10 cellular contexts compared by ENCODE assay signal in the genomic region with DNA sequence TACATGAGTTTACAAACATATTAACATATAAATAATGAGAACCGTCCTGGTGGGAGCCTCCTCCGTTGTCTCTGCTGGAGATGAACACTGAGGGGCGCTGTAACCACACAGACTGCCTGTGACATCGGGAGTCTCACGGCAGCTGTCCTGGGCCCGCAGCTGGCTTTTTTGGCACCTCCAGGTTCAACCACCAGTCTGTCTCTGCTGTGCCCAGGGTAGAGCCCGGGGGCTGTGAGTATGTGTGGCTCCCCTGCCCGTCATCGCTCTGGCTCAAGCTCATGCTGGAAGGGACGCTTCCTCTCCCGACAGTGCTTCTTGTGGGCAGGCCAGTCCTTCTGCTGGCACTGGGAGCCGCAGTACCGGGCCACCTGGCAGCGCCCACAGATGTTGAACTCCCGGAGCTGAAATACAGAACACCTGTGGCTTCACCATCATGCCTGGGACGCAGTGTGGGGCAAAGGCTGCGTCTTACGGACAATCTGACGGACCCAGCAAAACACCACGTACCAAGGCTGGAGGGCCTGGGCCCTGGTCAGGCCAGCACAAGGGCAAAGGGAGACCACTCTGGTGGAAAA. TPM values are rescaled to one million over a fixed set of nuclear protein-coding genes. Genes with fewer than 3 reads are reported as not detected.
DNase-seq lines count a peak whose midpoint lies in the region; ATAC-seq lines count a peak whose summit lies in the region.
"Had no signal": no experiment of that assay in that cellular context is flagged by ENCODE, and none has a peak within 500 bp of the region (broad histone marks: within the 10 kb centered on the region; RNA-seq: fewer than 3 reads in every experiment).

No MANE protein-coding gene starts in this region.

- H3K9me3 ChIP-seq in GM23248 (ENCODE audit: low read depth), result no peaks in the 10 kb centered on the region

- H2AFZ ChIP-seq in GM23248, result no peak overlapping the region

- ATAC-seq in GM21619 (IDR thresholded peaks at IDR 0.05; ENCODE audit: unreplicated experiment), result no peak

- H3K9ac ChIP-seq in GM23248, result no peak overlapping the region

- H3K4me2 ChIP-seq in GM23248 (ENCODE audit: unreplicated experiment), result no peak overlapping the region

- DNase-seq in AML-193 (lab: John Stamatoyannopoulos, UW) (peak; percentile 32 to 56), GM23248 (peak; percentile 43), SK-MEL-5 (ENCODE audit: low read depth, low spot score) (peak; percentile 52), iPS-NIHi7 (ENCODE audit: extremely low spot score) (peak; percentile 68), amygdala (lab: John Stamatoyannopoulos, UW) (no peak)
- DNase-seq in stimulated activated CD4-positive, alpha-beta T cell treated with anti-CD3 and anti-CD28 coated beads, Interleukin-12 subunit alpha, Interleukin-12 subunit beta, amount 100 ng/mL, for 4 hours, result no peak
- no peak for DNase-seq in activated T-cell treated with anti-CD3 and anti-CD28 coated beads, Interleukin-2, amount 50 U/mL, for 1 hour
- DNase-seq: activated gamma-delta T cell treated with Interleukin-2 at 50 U/mL for 16 hours, KG1 had no signal

- H3K79me2 ChIP-seq in GM23248 (ENCODE audit: insufficient read depth), result peaks cover 62% of the 10 kb centered on the region

- no peak overlapping the region for H3K27ac ChIP-seq in GM23248

- no peak overlapping the region for H3K4me3 ChIP-seq in GM23248

- 82 to 84% methylated on average over 20 of the region's 20 CpGs for WGBS in GM23248 (ENCODE audit: low coverage in 1 of 2, low lambda C conversion rate in 2 of 2, missing lambda C conversion rate in 2 of 2), 2 experiments

- no peaks in the 10 kb centered on the region for H3K27me3 ChIP-seq in GM23248 (replicated peaks; ENCODE audit: insufficient read depth)

- H3K4me1 ChIP-seq in GM23248 (ENCODE audit: insufficient read depth), result peaks cover 8% of the 10 kb centered on the region

- H3F3A ChIP-seq in GM23248 (ENCODE audit: insufficient read depth), result 0 out of 2 replicates have a peak, but pooled peaks cover 5% of the 10 kb centered on the region

- no peaks in the 10 kb centered on the region for H4K20me1 ChIP-seq in GM23248 (ENCODE audit: insufficient read depth)

- H3K36me3 ChIP-seq in GM23248 (ENCODE audit: low read depth), result peaks cover 15% of the 10 kb centered on the region; the same call in 1 of the 2 replicates

- in situ Hi-C loops in GM23248 (cut with MboI), result no loop called here
- in situ Hi-C loops in SK-MEL-5 (cut with HindIII; ENCODE audit: low pct_unique_long_range_greater_than_20kb, low sequenced_read_pairs), result no loop called here

- H3K9me2 ChIP-seq in GM23248 (ENCODE audit: insufficient read depth), result no peaks in the 10 kb centered on the region

RNA-seq across cellular contexts. Expression of a gene that starts 3.6 kb away (rescaled TPM):
- total RNA-seq in GM23248 (2014; rRNA removed; shearing (Covaris generic)), result 27.0 and 32.6 TPM in 2 replicates
- polyA plus RNA-seq in GM23248 (2016; fragmentation: Nextera tagmentation; extraction: Ambion mirVana), result 24.1 and 26.7 TPM in 2 replicates
- total RNA-seq in SK-MEL-5 (2014; rRNA removed; shearing (Covaris generic)), result 23.8 and 25.2 TPM in 2 replicates
- 25.5 and 28.8 TPM in 2 replicates for polyA plus RNA-seq in SK-MEL-5 (2015; cell fraction: cytosol; rRNA removed)
- 341 and 359 TPM in 2 replicates for polyA plus RNA-seq in SK-MEL-5 (2015; cell fraction: nucleus; rRNA removed)

RNA-seq across cellular contexts. Expression of a gene that starts 7.9 kb away (rescaled TPM):
- 29.6 and 35.0 TPM in 2 replicates for total RNA-seq in GM23248 (2014; rRNA removed; shearing (Covaris generic))
- polyA plus RNA-seq in GM23248 (2016; fragmentation: Nextera tagmentation; extraction: Ambion mirVana), result 6.1 and 11.6 TPM in 2 replicates
- total RNA-seq in SK-MEL-5 (2014; rRNA removed; shearing (Covaris generic)), result 28.3 and 31.6 TPM in 2 replicates
- polyA plus RNA-seq in SK-MEL-5 (2015; cell fraction: cytosol; rRNA removed), result 35.8 and 38.5 TPM in 2 replicates
- 91.2 and 117 TPM in 2 replicates for polyA plus RNA-seq in SK-MEL-5 (2015; cell fraction: nucleus; rRNA removed)

RNA-seq across cellular contexts. Expression of a gene that starts 23.1 kb away (rescaled TPM):
- total RNA-seq in GM23248 (2014; rRNA removed; shearing (Covaris generic)), result 26.9 and 37.1 TPM in 2 replicates
- 21.0 and 22.0 TPM in 2 replicates for polyA plus RNA-seq in GM23248 (2016; fragmentation: Nextera tagmentation; extraction: Ambion mirVana)
- total RNA-seq in SK-MEL-5 (2014; rRNA removed; shearing (Covaris generic)), result 24.4 and 28.2 TPM in 2 replicates
- polyA plus RNA-seq in SK-MEL-5 (2015; cell fraction: cytosol; rRNA removed), result 27.9 and 30.8 TPM in 2 replicates
- 199 and 232 TPM in 2 replicates for polyA plus RNA-seq in SK-MEL-5 (2015; cell fraction: nucleus; rRNA removed)

RNA-seq across cellular contexts. Expression of a gene that starts 30.7 kb away (rescaled TPM):
- 28.7 and 42.9 TPM in 2 replicates for total RNA-seq in GM23248 (2014; rRNA removed; shearing (Covaris generic))
- 97.6 and 99.8 TPM in 2 replicates for polyA plus RNA-seq in GM23248 (2016; fragmentation: Nextera tagmentation; extraction: Ambion mirVana)
- total RNA-seq in SK-MEL-5 (2014; rRNA removed; shearing (Covaris generic)), result 83.9 and 95.9 TPM in 2 replicates
- 80.7 and 98.5 TPM in 2 replicates for polyA plus RNA-seq in SK-MEL-5 (2015; cell fraction: cytosol; rRNA removed)
- 16.5 and 18.0 TPM in 2 replicates for polyA plus RNA-seq in SK-MEL-5 (2015; cell fraction: nucleus; rRNA removed)

RNA-seq across cellular contexts. Expression of a gene that starts 32.2 kb away (rescaled TPM):
- total RNA-seq in GM23248 (2014; rRNA removed; shearing (Covaris generic)), result 0.54 and 0.89 TPM in 2 replicates
- 0.44 and 0.59 TPM in 2 replicates for polyA plus RNA-seq in GM23248 (2016; fragmentation: Nextera tagmentation; extraction: Ambion mirVana)
- total RNA-seq in SK-MEL-5 (2014; rRNA removed; shearing (Covaris generic)), result 0.29 and 0.37 TPM in 2 replicates
- polyA plus RNA-seq in SK-MEL-5 (2015; cell fraction: cytosol; rRNA removed), result 0.61 and 0.68 TPM in 2 replicates
- polyA plus RNA-seq in SK-MEL-5 (2015; cell fraction: nucleus; rRNA removed), result 12.8 and 13.7 TPM in 2 replicates

Comparison
In these comparisons a context has a peak if more than half of its experiments do, and no peak if none do; other contexts are left out.
1. DNase-seq: peak in AML-193 (2 of 2), GM23248 (single experiment), SK-MEL-5 (single experiment) and iPS-NIHi7 (single experiment); none in amygdala (0 of 56), stimulated activated CD4-positive, alpha-beta T cell treated with anti-CD3 and anti-CD28 coated beads, Interleukin-12 subunit alpha, Interleukin-12 subunit beta, amount 100 ng/mL, for 4 hours (single experiment) and activated T-cell treated with anti-CD3 and anti-CD28 coated beads, Interleukin-2, amount 50 U/mL, for 1 hour (single experiment).